ENCODE assay signal across 8 cellular contexts in the genomic region with DNA sequence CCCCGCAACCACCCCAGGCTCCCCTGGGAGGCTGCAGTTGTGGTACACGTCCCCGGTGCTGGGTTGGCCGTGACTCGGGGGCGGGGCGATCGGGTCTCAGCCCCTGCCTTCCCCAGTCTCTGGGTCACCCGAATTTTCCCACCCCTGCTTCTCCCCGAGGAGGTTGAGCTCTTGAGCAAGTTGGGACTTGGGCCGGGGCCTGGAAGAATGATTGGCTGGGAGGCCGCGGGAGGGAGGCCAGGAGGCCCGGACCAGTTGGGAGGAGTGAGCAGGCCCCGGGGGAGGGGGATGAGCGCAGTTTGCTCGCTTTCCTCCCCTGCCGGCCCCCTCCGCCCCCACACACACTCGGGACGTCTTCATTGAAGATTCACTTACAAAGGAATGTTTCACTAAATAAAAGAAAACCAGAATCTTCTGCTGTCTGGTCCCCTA. TPM values are rescaled to one million over a fixed set of nuclear protein-coding genes. Genes with fewer than 3 reads are reported as not detected.
DNase-seq lines count a peak whose midpoint lies in the region; ATAC-seq, FAIRE-seq and TF ChIP-seq lines count a peak whose summit lies in the region.

No MANE protein-coding gene starts in this region.

- H2BK15ac ChIP-seq in mesenchymal stem cell (ENCODE audit: low read depth, poor library complexity, severe bottlenecking) = peak overlapping the region; percentile 44

- H3K4ac ChIP-seq in mesenchymal stem cell (ENCODE audit: low read depth in 1 of 2, low read length in 2 of 2) = peak overlapping the region in 1 of 2 experiments; percentile 88

- H3K27ac ChIP-seq in RWPE2 (ENCODE audit: poor library complexity, severe bottlenecking) = peak overlapping the region; percentile 44
- H3K27ac ChIP-seq in mesenchymal stem cell (ENCODE audit: low read length, poor library complexity, severe bottlenecking) = peak overlapping the region; percentile 56
- H3K27ac ChIP-seq in testis = peak overlapping the region; percentile 93 to 98

- no peak for TF ChIP-seq POLR2A in testis (IDR thresholded peaks at IDR 0.05)

- H4K8ac ChIP-seq in mesenchymal stem cell (ENCODE audit: low read length) = peak overlapping the region; percentile 58

- no peaks in the 10 kb centered on the region for H3K9me3 ChIP-seq in RWPE2 (ENCODE audit: severe bottlenecking)
- H3K9me3 ChIP-seq in mesenchymal stem cell (ENCODE audit: control insufficient read depth, low read length) = no peaks in the 10 kb centered on the region
- no peaks in the 10 kb centered on the region for H3K9me3 ChIP-seq in testis

- H2AFZ ChIP-seq in mesenchymal stem cell (ENCODE audit: low read depth, low read length) = no peak overlapping the region

- no peak overlapping the region for H2BK5ac ChIP-seq in mesenchymal stem cell (ENCODE audit: low read depth, low read length, poor library complexity, severe bottlenecking)

- POLR2A ChIA-PET in BJ (lab: Charles Lee) = interaction anchor here (0.6 to 0.8 kb wide), 4 partner anchors 8 to 368 kb away, joined by 3 to 7 read pairs (median 3); a partner anchor contains a TSS

- no peaks in the 10 kb centered on the region for H3K36me3 ChIP-seq in BJ (ENCODE audit: control insufficient read depth, insufficient read depth, low read length)
- no peaks in the 10 kb centered on the region for H3K36me3 ChIP-seq in RWPE2 (ENCODE audit: low read depth)
- H3K36me3 ChIP-seq in mesenchymal stem cell (ENCODE audit: control insufficient read depth in 1 of 2, insufficient read depth in 2 of 2, low read depth in 1 of 2, low read length in 2 of 2) = peaks cover 0 to 8% of the 10 kb centered on the region in 2 experiments
- no peaks in the 10 kb centered on the region for H3K36me3 ChIP-seq in testis (ENCODE audit: low read depth, missing control alignments)

- H2BK12ac ChIP-seq in mesenchymal stem cell (ENCODE audit: low read length in 2 of 2) = peak overlapping the region in 1 of 2 experiments; percentile 25

- H3K4me1 ChIP-seq in RWPE2 (ENCODE audit: insufficient read depth, poor library complexity, severe bottlenecking) = peaks cover 11% of the 10 kb centered on the region
- H3K4me1 ChIP-seq in mesenchymal stem cell (ENCODE audit: control insufficient read depth, insufficient read depth, low read depth, low read length) = peaks cover 28% of the 10 kb centered on the region
- H3K4me1 ChIP-seq in testis = peaks cover 23% of the 10 kb centered on the region

- TF ChIP-seq CTCF in BJ (IDR thresholded peaks at IDR 0.05; ENCODE audit: insufficient read depth, low read depth, low read length) (no peak), RWPE2 (IDR thresholded peaks at IDR 0.05; ENCODE audit: poor library complexity, severe bottlenecking) (no peak), testis (IDR thresholded peaks at IDR 0.05) (no peak)

- H3K4me3 ChIP-seq in BJ (ENCODE audit: low read depth, low read length) = peak overlapping the region; percentile 38
- peak overlapping the region; percentile 17 for H3K4me3 ChIP-seq in RWPE2 (ENCODE audit: severe bottlenecking)
- peak overlapping the region in 1 of 2 experiments; percentile 70 for H3K4me3 ChIP-seq in mesenchymal stem cell (ENCODE audit: insufficient read depth in 1 of 2, low read depth in 1 of 2, low read length in 2 of 2)
- H3K4me3 ChIP-seq in testis = peak overlapping the region; percentile 47 to 55

- WGBS in mesenchymal stem cell = 20% methylated on average over 7 of the region's 21 CpGs
- 0 to 14% methylated on average over 12 to 20 of the region's 21 CpGs for WGBS in testis, 2 donors

- H2AK5ac ChIP-seq in mesenchymal stem cell (ENCODE audit: low read length, severe bottlenecking) = no peak overlapping the region

- no peaks in the 10 kb centered on the region for H3K27me3 ChIP-seq in BJ (ENCODE audit: control insufficient read depth, insufficient read depth, low read length)
- no peaks in the 10 kb centered on the region for H3K27me3 ChIP-seq in RWPE2 (ENCODE audit: insufficient read depth, poor library complexity, severe bottlenecking)
- H3K27me3 ChIP-seq in mesenchymal stem cell (ENCODE audit: control insufficient read depth in 1 of 2, insufficient read depth in 1 of 2, low read length in 2 of 2) = no peaks in the 10 kb centered on the region
- H3K27me3 ChIP-seq in testis = no peaks in the 10 kb centered on the region

- H3K4me2 ChIP-seq in mesenchymal stem cell (ENCODE audit: low read length, poor library complexity, severe bottlenecking) = peak overlapping the region; percentile 49

- no peak overlapping the region for H3K14ac ChIP-seq in mesenchymal stem cell (ENCODE audit: low read length in 2 of 2)

- CTCF ChIA-PET in BJ (lab: Yijun Ruan, JAX) = interaction anchor here (0.8 to 1.8 kb wide), 6 partner anchors 8 to 149 kb away, joined by 3 to 39 read pairs (median 4); a partner anchor contains a TSS

- H3K18ac ChIP-seq in mesenchymal stem cell (ENCODE audit: low read depth in 1 of 2, low read length in 2 of 2) = peak overlapping the region in 1 of 2 experiments; percentile 63

- peak overlapping the region; percentile 92 for H3K9ac ChIP-seq in mesenchymal stem cell (ENCODE audit: low read length)

- no peak for ATAC-seq in RWPE2 (ENCODE audit: low read depth)
- ATAC-seq in GM21515 (IDR thresholded peaks at IDR 0.05; ENCODE audit: unreplicated experiment) = no peak
- no peak for ATAC-seq in GM19452 (IDR thresholded peaks at IDR 0.05; ENCODE audit: unreplicated experiment)

- intact Hi-C loops in testis (cut with DNase I; ENCODE audit: low total_unique reads) = no loop called here

- no peak overlapping the region for H3K23ac ChIP-seq in mesenchymal stem cell (ENCODE audit: low read length in 2 of 2)

- peak; percentile 39 for FAIRE-seq in endometrium (lab: Jason Lieb, UNC)

- peak overlapping the region; percentile 75 for H2BK120ac ChIP-seq in mesenchymal stem cell (ENCODE audit: low read depth, low read length)

- H4K91ac ChIP-seq in mesenchymal stem cell (ENCODE audit: low read length) = no peak overlapping the region

- peaks cover 12% of the 10 kb centered on the region for H3K79me1 ChIP-seq in mesenchymal stem cell (replicated peaks; ENCODE audit: low read length, poor library complexity, severe bottlenecking)

- DNase-seq in BJ (ENCODE audit: low read depth) (peak; percentile 56), RWPE2 (ENCODE audit: low spot score) (no peak), mesenchymal stem cell (peak; percentile 57), testis (peak; percentile 90), kidney tubule cell (ENCODE audit: low spot score) (no peak)

RNA-seq across cellular contexts. Expression of a gene that starts 4.5 kb away (rescaled TPM):
- polyA plus RNA-seq in BJ (2011; rRNA removed) (16.0 and 16.7 TPM in 2 replicates), testis (ENCODE audit: insufficient read depth, low read depth, low replicate concordance) (38.8 TPM)
- polyA minus RNA-seq in BJ (2011; rRNA and poly(A)+ RNA removed) = 10.3 and 11.2 TPM in 2 replicates
- polyA plus RNA-seq in mesenchymal stem cell (2013, experiment 1 of 2) = 23.8 TPM
- polyA plus RNA-seq in mesenchymal stem cell (2013, experiment 2 of 2) = 23.7 TPM
- 10 to 100 TPM; 51.8 to 68.8 TPM for total RNA-seq in testis

RNA-seq across cellular contexts. Expression of a gene that starts 8.3 kb away (rescaled TPM):
- 5.4 and 7.3 TPM in 2 replicates for polyA plus RNA-seq in BJ (2011; rRNA removed)
- 3.0 and 4.2 TPM in 2 replicates for polyA minus RNA-seq in BJ (2011; rRNA and poly(A)+ RNA removed)
- polyA plus RNA-seq in mesenchymal stem cell (2013, experiment 1 of 2) = 3.8 TPM
- 4.1 TPM for polyA plus RNA-seq in mesenchymal stem cell (2013, experiment 2 of 2)
- 1 to 10 TPM; 8.3 to 9.1 TPM for total RNA-seq in testis
- polyA plus RNA-seq in testis (ENCODE audit: insufficient read depth, low read depth, low replicate concordance) = 7.5 TPM

RNA-seq across cellular contexts. Expression of a gene that starts 11.5 kb away (rescaled TPM):
- polyA plus RNA-seq in BJ (2011; rRNA removed) = 47.5 and 81.6 TPM in 2 replicates
- 71.6 and 94.8 TPM in 2 replicates for polyA minus RNA-seq in BJ (2011; rRNA and poly(A)+ RNA removed)
- 63.5 TPM for polyA plus RNA-seq in mesenchymal stem cell (2013, experiment 1 of 2)
- polyA plus RNA-seq in mesenchymal stem cell (2013, experiment 2 of 2) = 58.4 TPM
- total RNA-seq in testis = 100 to 1,000 TPM in 1 of 2 donors, 10 to 100 TPM in 1; 86.3 to 106 TPM
- 62.2 TPM for polyA plus RNA-seq in testis (ENCODE audit: insufficient read depth, low read depth, low replicate concordance)

RNA-seq across cellular contexts. Expression of a gene that starts 17.9 kb away (rescaled TPM):
- polyA plus RNA-seq in BJ (2011; rRNA removed) (3.9 and 6.3 TPM in 2 replicates), testis (ENCODE audit: insufficient read depth, low read depth, low replicate concordance) (76.8 TPM)
- polyA minus RNA-seq in BJ (2011; rRNA and poly(A)+ RNA removed) = 1.8 and 2.3 TPM in 2 replicates
- polyA plus RNA-seq in mesenchymal stem cell (2013, experiment 1 of 2) = 2.2 TPM
- polyA plus RNA-seq in mesenchymal stem cell (2013, experiment 2 of 2) = 2.6 TPM
- total RNA-seq in testis = 10 to 100 TPM; 35.9 to 47.7 TPM

Comparison
In these comparisons a context has a peak if more than half of its experiments do, and no peak if none do; other contexts are left out.
1. DNase-seq: peak in BJ (single experiment), mesenchymal stem cell (single experiment) and testis (single experiment); none in RWPE2 (single experiment) and kidney tubule cell (single experiment).
2. H3K27ac ChIP-seq: peak in every context shown above with its lines; median percentile 96 in testis; 56 in mesenchymal stem cell; 44 in RWPE2.